ENCODE assay signal across 1 cellular context in the genomic region with DNA sequence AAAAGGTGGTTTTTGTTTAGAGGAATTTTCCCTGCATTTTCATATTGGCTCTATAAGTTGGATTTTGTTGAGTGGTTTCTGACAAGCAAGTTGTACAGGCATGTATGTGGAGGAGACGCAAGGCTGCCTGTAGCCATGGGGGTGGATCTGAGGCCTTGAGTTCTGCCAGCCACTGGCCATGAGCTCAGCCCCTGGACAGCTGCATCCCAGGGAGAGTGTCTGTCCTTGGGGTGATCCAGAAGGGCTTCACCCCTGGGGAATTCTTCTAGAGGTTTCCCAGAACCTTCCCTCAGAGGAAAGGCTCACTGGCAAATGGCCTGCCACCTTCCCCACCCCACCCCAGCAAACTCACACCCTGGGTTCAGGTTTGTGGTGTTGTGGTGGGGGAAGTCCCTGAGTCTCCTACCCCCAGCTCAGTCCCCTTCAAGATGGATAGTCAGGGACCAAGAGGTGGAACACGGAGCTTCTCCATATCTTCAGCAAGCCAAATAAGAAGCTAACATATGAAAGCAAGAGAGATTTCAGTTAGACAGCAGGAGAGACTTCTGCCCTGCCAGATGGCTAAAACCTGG.
TF ChIP-seq lines count a peak whose summit lies in the region.

No MANE protein-coding gene starts in this region.

TF ChIP-seq in K562, 482 proteins besides CTCF, POLR2A, EP300 and RAD21:
- TF ChIP-seq, protein P1, sequence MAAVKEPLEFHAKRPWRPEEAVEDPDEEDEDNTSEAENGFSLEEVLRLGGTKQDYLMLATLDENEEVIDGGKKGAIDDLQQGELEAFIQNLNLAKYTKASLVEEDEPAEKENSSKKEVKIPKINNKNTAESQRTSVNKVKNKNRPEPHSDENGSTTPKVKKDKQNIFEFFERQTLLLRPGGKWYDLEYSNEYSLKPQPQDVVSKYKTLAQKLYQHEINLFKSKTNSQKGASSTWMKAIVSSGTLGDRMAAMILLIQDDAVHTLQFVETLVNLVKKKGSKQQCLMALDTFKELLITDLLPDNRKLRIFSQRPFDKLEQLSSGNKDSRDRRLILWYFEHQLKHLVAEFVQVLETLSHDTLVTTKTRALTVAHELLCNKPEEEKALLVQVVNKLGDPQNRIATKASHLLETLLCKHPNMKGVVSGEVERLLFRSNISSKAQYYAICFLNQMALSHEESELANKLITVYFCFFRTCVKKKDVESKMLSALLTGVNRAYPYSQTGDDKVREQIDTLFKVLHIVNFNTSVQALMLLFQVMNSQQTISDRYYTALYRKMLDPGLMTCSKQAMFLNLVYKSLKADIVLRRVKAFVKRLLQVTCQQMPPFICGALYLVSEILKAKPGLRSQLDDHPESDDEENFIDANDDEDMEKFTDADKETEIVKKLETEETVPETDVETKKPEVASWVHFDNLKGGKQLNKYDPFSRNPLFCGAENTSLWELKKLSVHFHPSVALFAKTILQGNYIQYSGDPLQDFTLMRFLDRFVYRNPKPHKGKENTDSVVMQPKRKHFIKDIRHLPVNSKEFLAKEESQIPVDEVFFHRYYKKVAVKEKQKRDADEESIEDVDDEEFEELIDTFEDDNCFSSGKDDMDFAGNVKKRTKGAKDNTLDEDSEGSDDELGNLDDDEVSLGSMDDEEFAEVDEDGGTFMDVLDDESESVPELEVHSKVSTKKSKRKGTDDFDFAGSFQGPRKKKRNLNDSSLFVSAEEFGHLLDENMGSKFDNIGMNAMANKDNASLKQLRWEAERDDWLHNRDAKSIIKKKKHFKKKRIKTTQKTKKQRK (IDR thresholded peaks at IDR 0.05; ENCODE audit: borderline replicate concordance, low read depth, low read length) = no peak
- TF ChIP-seq ZNF778 (CRISPR knock-in tag; IDR thresholded peaks at IDR 0.05) (no peak), ZNF239 (CRISPR knock-in tag; IDR thresholded peaks at IDR 0.05) (no peak), E2F3 (CRISPR knock-in tag; IDR thresholded peaks at IDR 0.05) (no peak)
- TF ChIP-seq, protein P2, sequence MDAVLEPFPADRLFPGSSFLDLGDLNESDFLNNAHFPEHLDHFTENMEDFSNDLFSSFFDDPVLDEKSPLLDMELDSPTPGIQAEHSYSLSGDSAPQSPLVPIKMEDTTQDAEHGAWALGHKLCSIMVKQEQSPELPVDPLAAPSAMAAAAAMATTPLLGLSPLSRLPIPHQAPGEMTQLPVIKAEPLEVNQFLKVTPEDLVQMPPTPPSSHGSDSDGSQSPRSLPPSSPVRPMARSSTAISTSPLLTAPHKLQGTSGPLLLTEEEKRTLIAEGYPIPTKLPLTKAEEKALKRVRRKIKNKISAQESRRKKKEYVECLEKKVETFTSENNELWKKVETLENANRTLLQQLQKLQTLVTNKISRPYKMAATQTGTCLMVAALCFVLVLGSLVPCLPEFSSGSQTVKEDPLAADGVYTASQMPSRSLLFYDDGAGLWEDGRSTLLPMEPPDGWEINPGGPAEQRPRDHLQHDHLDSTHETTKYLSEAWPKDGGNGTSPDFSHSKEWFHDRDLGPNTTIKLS (IDR thresholded peaks at IDR 0.05; ENCODE audit: borderline replicate concordance, low read depth) = no peak
TF ChIP-seq in K562: peak in this region for 0.
